13 cellular contexts compared by ENCODE assay signal in the genomic region with DNA sequence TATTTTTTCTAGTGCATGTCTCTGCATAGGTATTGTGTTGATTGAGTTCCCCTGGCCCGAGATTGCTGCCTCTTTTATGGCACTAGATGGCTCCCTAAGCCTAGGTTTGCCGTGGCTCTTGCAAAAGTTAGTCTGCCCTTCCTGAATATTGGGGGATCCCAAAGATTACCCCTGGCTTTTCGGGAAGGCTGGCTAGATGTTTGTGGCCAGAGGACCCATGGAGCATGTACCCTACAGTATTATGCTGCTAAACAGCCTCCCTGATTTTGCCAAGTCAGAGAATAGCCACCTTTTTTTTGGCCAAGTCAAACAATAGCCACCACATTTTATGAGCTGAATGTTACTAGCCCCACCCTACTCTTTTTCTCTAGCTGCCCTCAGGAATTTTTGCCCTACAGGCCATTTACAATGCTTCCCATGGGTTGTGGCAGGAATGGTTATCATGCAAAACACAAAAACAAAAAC.
DNase-seq lines count a peak whose midpoint lies in the region; ATAC-seq and TF ChIP-seq lines count a peak whose summit lies in the region.
"Had no signal": no experiment of that assay in that cellular context is flagged by ENCODE, and none has a peak within 500 bp of the region (broad histone marks: within the 10 kb centered on the region; RNA-seq: fewer than 3 reads in every experiment).

No MANE protein-coding gene starts in this region.

- no peak for TF ChIP-seq EP300 in transverse colon (IDR thresholded peaks at IDR 0.05; ENCODE audit: low read depth)

- DNase-seq in activated naive CD4-positive, alpha-beta T cell treated with anti-CD3 and anti-CD28 coated beads for 36 hours, result peak; percentile 7
- DNase-seq in activated naive CD4-positive, alpha-beta T cell treated with Interleukin-2 at 50 U/mL for 16 hours, result no peak
- DNase-seq in OCI-LY7 (ENCODE audit: low spot score) (peak; percentile 2), fibroblast of peridontal ligament (ENCODE audit: extremely low read depth) (peak; percentile 5), transverse colon (peak; percentile 8), NCI-H1092 (lab: John Stamatoyannopoulos, UW) (no peak), gastrocnemius medialis (no peak)
- DNase-seq: activated B cell treated with CpG ODN at 0.5 μM for 24 hours, cerebellar nuclear complex, MG63 had no signal

- ATAC-seq in GM21381 (IDR thresholded peaks at IDR 0.05; ENCODE audit: unreplicated experiment) (no peak), gastrocnemius medialis (no peak)

- H3K4me2 ChIP-seq in OCI-LY7 (ENCODE audit: low read length), result no peak overlapping the region
- H3K4me2 ChIP-seq: BLaER1 treated with 17β-estradiol and CSF1 and Interleukin-3, amounts not matched to agents 10 nM and 100 nM had no signal

- no peak for TF ChIP-seq POLR2A in transverse colon (IDR thresholded peaks at IDR 0.05)
- TF ChIP-seq POLR2A in gastrocnemius medialis (IDR thresholded peaks at IDR 0.05), result no peak

- H3K9me2 ChIP-seq in OCI-LY7 (ENCODE audit: insufficient read depth, low read length), result no peaks in the 10 kb centered on the region

- no peak overlapping the region for H3K27ac Mint-ChIP-seq in activated naive CD4-positive, alpha-beta T cell treated with anti-CD3 and anti-CD28 coated beads for 36 hours
- H3K27ac Mint-ChIP-seq: activated B cell treated with CpG ODN at 0.5 μM for 24 hours, memory B cell had no signal

- H3K79me2 ChIP-seq in OCI-LY7 (ENCODE audit: insufficient read depth, low read depth, low read length), result no peaks in the 10 kb centered on the region

- intact Hi-C loops in activated naive CD4-positive, alpha-beta T cell treated with anti-CD3 and anti-CD28 coated beads for 36 hours (cut with micrococcal nuclease), result no loop called here
- intact Hi-C loops in OCI-LY7 (cut with micrococcal nuclease; ENCODE audit: unreplicated experiment), result no loop called here
- intact Hi-C loops in transverse colon (cut with DNase I; ENCODE audit: low total_unique reads), result no loop called here
- intact Hi-C loops in gastrocnemius medialis (cut with DNase I; ENCODE audit: low total_unique reads), result no loop called here

- no peaks in the 10 kb centered on the region for H3K27me3 Mint-ChIP-seq in activated naive CD4-positive, alpha-beta T cell treated with anti-CD3 and anti-CD28 coated beads for 36 hours (ENCODE audit: low read depth)
- H3K27me3 Mint-ChIP-seq: activated B cell treated with CpG ODN at 0.5 μM for 24 hours had no signal

- H2AFZ ChIP-seq in OCI-LY7 (ENCODE audit: low read length), result no peak overlapping the region

- POLR2A ChIA-PET in OCI-LY7 (lab: Charles Lee), result no interaction called here

- 9 to 17% methylated on average over 1 to 3 of the region's 3 CpGs for WGBS in transverse colon (ENCODE audit: low coverage in 1 of 2), 2 donors

- H3K4me3 ChIP-seq in OCI-LY7 (ENCODE audit: low read depth, low read length, poor library complexity, severe bottlenecking) (no peak overlapping the region), transverse colon (no peak overlapping the region), gastrocnemius medialis (no peak overlapping the region)
- H3K4me3 ChIP-seq: BLaER1 treated with 17β-estradiol and CSF1 and Interleukin-3, amounts not matched to agents 10 nM and 100 nM; MG63 had no signal

- H3K4me1 Mint-ChIP-seq in activated naive CD4-positive, alpha-beta T cell treated with anti-CD3 and anti-CD28 coated beads for 36 hours (ENCODE audit: low read depth), result no peaks in the 10 kb centered on the region
- H3K4me1 Mint-ChIP-seq: activated B cell treated with CpG ODN at 0.5 μM for 24 hours, memory B cell had no signal

- no peaks in the 10 kb centered on the region for H3K4me1 ChIP-seq in OCI-LY7 (ENCODE audit: insufficient read depth, low read length, poor library complexity, severe bottlenecking)
- peaks cover 0 to 9% (median 0%) of the 10 kb centered on the region in 4 donors for H3K4me1 ChIP-seq in transverse colon
- no peaks in the 10 kb centered on the region for H3K4me1 ChIP-seq in gastrocnemius medialis
- H3K4me1 ChIP-seq: BLaER1 treated with 17β-estradiol and CSF1 and Interleukin-3, amounts not matched to agents 10 nM and 100 nM had no signal

- H3K9me3 ChIP-seq in OCI-LY7 (ENCODE audit: low read length) (no peaks in the 10 kb centered on the region), transverse colon (peaks cover 0 to 3% of the 10 kb centered on the region in 2 donors), gastrocnemius medialis (no peaks in the 10 kb centered on the region)

- H3K27ac ChIP-seq in OCI-LY7 (ENCODE audit: low read depth, low read length, poor library complexity, severe bottlenecking) (no peak overlapping the region), transverse colon (no peak overlapping the region), gastrocnemius medialis (no peak overlapping the region)
- H3K27ac ChIP-seq: BLaER1 treated with 17β-estradiol and CSF1 and Interleukin-3, amounts not matched to agents 10 nM and 100 nM had no signal

- H3K27me3 ChIP-seq in transverse colon, result no peaks in the 10 kb centered on the region
- H3K27me3 ChIP-seq in gastrocnemius medialis, result no peaks in the 10 kb centered on the region
- H3K27me3 ChIP-seq: BLaER1 treated with 17β-estradiol and CSF1 and Interleukin-3, amounts not matched to agents 10 nM and 100 nM; MG63 had no signal

- CTCF ChIA-PET in activated naive CD4-positive, alpha-beta T cell treated with anti-CD3 and anti-CD28 coated beads for 36 hours (lab: Charles Lee), result no interaction called here
- CTCF ChIA-PET in OCI-LY7 (lab: Charles Lee; ENCODE audit: unreplicated experiment), result no interaction called here

- H3K4me3 Mint-ChIP-seq in activated naive CD4-positive, alpha-beta T cell treated with anti-CD3 and anti-CD28 coated beads for 36 hours, result no peak overlapping the region
- H3K4me3 Mint-ChIP-seq: activated B cell treated with CpG ODN at 0.5 μM for 24 hours, memory B cell had no signal

- no peaks in the 10 kb centered on the region for H4K20me1 ChIP-seq in OCI-LY7 (ENCODE audit: insufficient read depth, low read length)
- H4K20me1 ChIP-seq: BLaER1 treated with 17β-estradiol and CSF1 and Interleukin-3, amounts not matched to agents 10 nM and 100 nM had no signal

- TF ChIP-seq CTCF in OCI-LY7 (conservative IDR thresholded peaks at IDR 0.05; ENCODE audit: low read length), result peak; percentile 48
- peak in 2 of 5 experiments; percentile 9 to 11 for TF ChIP-seq CTCF in transverse colon (IDR thresholded peaks at IDR 0.05)
- TF ChIP-seq CTCF in gastrocnemius medialis (IDR thresholded peaks at IDR 0.05 in 4 of 5, conservative IDR thresholded peaks at IDR 0.05 in 1 of 5), result no peak

- H3K36me3 ChIP-seq in OCI-LY7 (ENCODE audit: insufficient read depth, low read length) (no peaks in the 10 kb centered on the region), transverse colon (no peaks in the 10 kb centered on the region), gastrocnemius medialis (no peaks in the 10 kb centered on the region)
- H3K36me3 ChIP-seq: BLaER1 treated with 17β-estradiol and CSF1 and Interleukin-3, amounts not matched to agents 10 nM and 100 nM; MG63 had no signal

- BruUV-seq in OCI-LY7 (replicated peaks; lab: Mats Ljungman, UMichigan), result no TSS peak

- H3K36me3 Mint-ChIP-seq in activated naive CD4-positive, alpha-beta T cell treated with anti-CD3 and anti-CD28 coated beads for 36 hours (ENCODE audit: low read depth), result no peaks in the 10 kb centered on the region

- in situ Hi-C loops in transverse colon (cut with MboI; ENCODE audit: low pct_ligation_motif_present in 1 of 4, low pct_unique_long_range_greater_than_20kb in 1 of 4, low sequenced_read_pairs in 3 of 4) (no loop called here), gastrocnemius medialis (cut with MboI; ENCODE audit: low sequenced_read_pairs in 4 of 4) (no loop called here)

- peaks cover 6% of the 10 kb centered on the region for H3K9me3 Mint-ChIP-seq in activated naive CD4-positive, alpha-beta T cell treated with anti-CD3 and anti-CD28 coated beads for 36 hours

Comparison
In these comparisons a context has a peak if more than half of its experiments do, and no peak if none do; other contexts are left out.
1. DNase-seq: peak in activated naive CD4-positive, alpha-beta T cell treated with anti-CD3 and anti-CD28 coated beads for 36 hours (single experiment), OCI-LY7 (single experiment), fibroblast of peridontal ligament (single experiment) and transverse colon (single experiment); none in activated naive CD4-positive, alpha-beta T cell treated with Interleukin-2 at 50 U/mL for 16 hours (single experiment), NCI-H1092 (single experiment) and gastrocnemius medialis (0 of 2).